Comparison of ENCODE assay signal across 19 cellular contexts in the genomic region with DNA sequence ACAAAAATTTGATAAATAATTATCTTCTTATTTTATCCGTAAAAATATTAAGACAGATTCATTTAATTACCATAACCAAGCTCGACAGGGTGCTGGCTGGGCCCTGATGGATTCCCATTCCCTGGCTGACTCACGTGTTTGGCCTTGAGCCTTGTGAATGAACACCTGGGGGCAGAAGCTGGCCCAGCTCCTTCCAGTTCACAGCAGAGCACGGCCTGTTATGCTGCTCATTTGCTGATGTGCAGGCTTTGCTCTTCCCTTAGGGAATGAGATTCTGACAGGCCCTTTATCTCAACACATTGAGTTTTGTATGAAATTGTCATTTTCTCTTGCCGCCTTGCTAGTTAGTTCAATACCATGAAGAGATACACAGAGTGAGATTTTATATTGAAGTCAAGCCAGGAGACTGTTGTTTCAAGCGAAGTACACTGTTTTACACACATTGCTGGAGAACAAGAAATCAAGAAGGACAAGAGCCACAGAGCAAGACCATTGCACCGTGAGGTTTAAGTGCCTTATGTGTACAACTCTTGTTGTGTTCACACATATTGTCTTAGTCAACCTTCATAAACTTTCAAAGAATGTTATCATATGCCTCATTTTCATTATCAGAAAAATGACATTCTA.
DNase-seq lines count a peak whose midpoint lies in the region; ATAC-seq and TF ChIP-seq lines count a peak whose summit lies in the region.
"Had no signal": no experiment of that assay in that cellular context is flagged by ENCODE, and none has a peak within 500 bp of the region (broad histone marks: within the 10 kb centered on the region; RNA-seq: fewer than 3 reads in every experiment).

No MANE protein-coding gene starts in this region.

- H4K5ac ChIP-seq in mesendoderm (ENCODE audit: low read length), result no peak overlapping the region

- H2BK15ac ChIP-seq in mesendoderm (replicated peaks; ENCODE audit: low read depth), result no peak overlapping the region

- ATAC-seq in body of pancreas (peak; percentile 83), GM19324 (IDR thresholded peaks at IDR 0.05; ENCODE audit: low FRiP score, unreplicated experiment) (no peak), omental fat pad (ENCODE audit: low FRiP score) (no peak)
- ATAC-seq: stimulated activated effector memory CD8-positive, alpha-beta T cell treated with anti-CD3 and anti-CD28 coated beads, Interleukin-12 subunit alpha, Interleukin-12 subunit beta, amount 100 ng/mL, for 72 hours had no signal

- no peaks in the 10 kb centered on the region for H4K20me1 ChIP-seq in GM23248 (ENCODE audit: insufficient read depth)

- DNase-seq in GM23248 (peak; percentile 36), MG63 (peak; percentile 14), body of pancreas (peak; percentile 62 to 78 (median 76)), mesendoderm (peak; percentile 82), cerebellum (ENCODE audit: low spot score) (no peak), omental fat pad (ENCODE audit: low spot score) (no peak), NCI-H446 treated with DMSO at 0.1 percent for 48 hours (lab: John Stamatoyannopoulos, UW) (no peak)
- DNase-seq: activated CD4-positive, alpha-beta T cell treated with anti-CD3 and anti-CD28 coated beads for 4 hours; activated naive CD4-positive, alpha-beta T cell treated with anti-CD3 and anti-CD28 coated beads, Interleukin-2, amount 10 ng/mL, durations not matched to agents 7 days and 5 days; activated T-cell treated with anti-CD3 and anti-CD28 coated beads for 4 hours; DMS 273 treated with DMSO at 0.1 percent for 48 hours; effector CD4-positive, alpha-beta T cell; NCI-H1048; NCI-H748 treated with DMSO at 0.1 percent for 48 hours; spleen; tibial artery had no signal

- H3K79me1 ChIP-seq in mesendoderm (ENCODE audit: low read length), result no peaks in the 10 kb centered on the region

- no peak overlapping the region for H2BK120ac ChIP-seq in mesendoderm (ENCODE audit: low read depth, low read length)

- H3K9ac ChIP-seq in GM23248 (no peak overlapping the region), mesendoderm (ENCODE audit: low read length) (no peak overlapping the region)
- H3K9ac ChIP-seq: parathyroid adenoma had no signal

- intact Hi-C loops in body of pancreas (cut with DNase I), result no loop called here

- H3K4me3 ChIP-seq in GM23248 (no peak overlapping the region), MG63 (no peak overlapping the region), body of pancreas (no peak overlapping the region), mesendoderm (ENCODE audit: low read length) (no peak overlapping the region)
- H3K4me3 ChIP-seq: spleen, tibial artery had no signal

- peaks cover 5% of the 10 kb centered on the region; the same call in 1 of the 2 replicates for H3F3A ChIP-seq in GM23248 (ENCODE audit: insufficient read depth)

- H3K36me3 ChIP-seq in GM23248 (ENCODE audit: low read depth) (no peaks in the 10 kb centered on the region), MG63 (no peaks in the 10 kb centered on the region), body of pancreas (replicated peaks in 1 of 2; ENCODE audit: insufficient read depth in 1 of 2, low read depth in 2 of 2) (no peaks in the 10 kb centered on the region), mesendoderm (ENCODE audit: control insufficient read depth, insufficient read depth, low read length) (no peaks in the 10 kb centered on the region)
- H3K36me3 ChIP-seq: spleen, tibial artery had no signal

- H4K8ac ChIP-seq in mesendoderm (ENCODE audit: low read depth, low read length), result no peak overlapping the region

- peaks cover 12% of the 10 kb centered on the region for H3K4me1 ChIP-seq in GM23248 (ENCODE audit: insufficient read depth)
- H3K4me1 ChIP-seq in body of pancreas, result peaks cover 8% of the 10 kb centered on the region
- H3K4me1 ChIP-seq in mesendoderm (ENCODE audit: control insufficient read depth, low read depth, low read length), result no peaks in the 10 kb centered on the region
- H3K4me1 ChIP-seq: parathyroid adenoma, spleen, tibial artery had no signal

- no peak overlapping the region for H3K56ac ChIP-seq in mesendoderm (ENCODE audit: low read length)

- H3K27ac ChIP-seq in GM23248 (no peak overlapping the region), body of pancreas (peak overlapping the region in 1 of 4 donors; percentile 16), mesendoderm (ENCODE audit: low read depth, low read length) (no peak overlapping the region)
- H3K27ac ChIP-seq: parathyroid adenoma, spleen, tibial artery had no signal

- no peak overlapping the region for H2BK5ac ChIP-seq in mesendoderm (ENCODE audit: low read length)

- peak overlapping the region; percentile 8; the same call in 1 of the 2 replicates for H2AFZ ChIP-seq in GM23248
- H2AFZ ChIP-seq: parathyroid adenoma had no signal

- H3K4ac ChIP-seq in mesendoderm (ENCODE audit: low read depth, low read length), result no peak overlapping the region

- no peak overlapping the region for H3K23ac ChIP-seq in mesendoderm (ENCODE audit: low read length)

- TF ChIP-seq CTCF in body of pancreas (IDR thresholded peaks at IDR 0.05), result no peak
- no peak for TF ChIP-seq CTCF in omental fat pad (IDR thresholded peaks at IDR 0.05)

- TF ChIP-seq POLR2A in body of pancreas (IDR thresholded peaks at IDR 0.05), result no peak

- H3K9me2 ChIP-seq in GM23248 (ENCODE audit: insufficient read depth), result no peaks in the 10 kb centered on the region

- H3K18ac ChIP-seq in mesendoderm (ENCODE audit: low read length), result no peak overlapping the region

- in situ Hi-C loops in GM23248 (cut with MboI), result no loop called here

- 27 to 38% methylated on average over 7 of the region's 7 CpGs for WGBS in GM23248 (ENCODE audit: low coverage in 1 of 2, low lambda C conversion rate in 2 of 2, missing lambda C conversion rate in 2 of 2), 2 experiments
- WGBS in body of pancreas, 2 donors, result 20 to 23% methylated on average over 7 of the region's 7 CpGs
- no CpG with 5 or more reads among the region's 7 CpGs for WGBS in mesendoderm (ENCODE audit: extremely low coverage, insufficient coverage, low lambda C conversion rate)

- H3K79me2 ChIP-seq in GM23248 (ENCODE audit: insufficient read depth), result no peaks in the 10 kb centered on the region
- no peaks in the 10 kb centered on the region for H3K79me2 ChIP-seq in mesendoderm (ENCODE audit: control insufficient read depth, insufficient read depth, low read length)
- H3K79me2 ChIP-seq: parathyroid adenoma had no signal

- no peak overlapping the region for H2AK5ac ChIP-seq in mesendoderm (ENCODE audit: low read length)

- H3K4me2 ChIP-seq in GM23248 (ENCODE audit: unreplicated experiment) (no peak overlapping the region), mesendoderm (ENCODE audit: low read length) (no peak overlapping the region)

- H3K27me3 ChIP-seq in GM23248 (replicated peaks; ENCODE audit: insufficient read depth) (no peaks in the 10 kb centered on the region), MG63 (no peaks in the 10 kb centered on the region), body of pancreas (no peaks in the 10 kb centered on the region), mesendoderm (ENCODE audit: insufficient read depth, low read length, poor library complexity) (no peaks in the 10 kb centered on the region)
- H3K27me3 ChIP-seq: spleen, tibial artery had no signal

- no peaks in the 10 kb centered on the region for H3K9me3 ChIP-seq in GM23248 (ENCODE audit: low read depth)
- no peaks in the 10 kb centered on the region for H3K9me3 ChIP-seq in MG63
- no peaks in the 10 kb centered on the region for H3K9me3 ChIP-seq in body of pancreas
- H3K9me3 ChIP-seq: spleen, tibial artery had no signal

Comparison
In these comparisons a context has a peak if more than half of its experiments do, and no peak if none do; other contexts are left out.
1. DNase-seq: peak in GM23248 (single experiment), MG63 (single experiment), body of pancreas (4 of 4) and mesendoderm (single experiment); none in cerebellum (single experiment), omental fat pad (single experiment) and NCI-H446 treated with DMSO at 0.1 percent for 48 hours (single experiment).